ENCODE assay signal across 8 cellular contexts in genomic region chr1:21216835-21217811, GRCh38. TPM values are rescaled to one million over a fixed set of nuclear protein-coding genes. Genes with fewer than 3 reads are reported as not detected.
DNase-seq lines count a peak whose midpoint lies in the region; ATAC-seq and TF ChIP-seq lines count a peak whose summit lies in the region.

No MANE protein-coding gene starts in this region.

- no peaks in the 10 kb centered on the region for H3K9me3 Mint-ChIP-seq in WTC11

- no peaks in the 10 kb centered on the region for H3K27me3 Mint-ChIP-seq in WTC11 (ENCODE audit: low read depth)

- no peaks in the 10 kb centered on the region for H3K79me2 ChIP-seq in mammary epithelial cell (ENCODE audit: insufficient read depth, low read length)

- H3K4me2 ChIP-seq in mammary epithelial cell (ENCODE audit: insufficient read depth, low read depth, low read length) = no peak overlapping the region

- CTCF ChIA-PET in WTC11 (lab: Charles Lee) = interaction anchor here (0.6 to 3.9 kb wide), 55 partner anchors 8 to 744 kb away, joined by 3 to 77 read pairs (median 6); partner anchors contain the start of gene KIF17
- CTCF ChIA-PET in mammary epithelial cell (lab: Charles Lee; ENCODE audit: low non-redundant PET) = no interaction called here

- in situ Hi-C loops in mammary epithelial cell (cut with MboI; ENCODE audit: low sequenced_read_pairs in 2 of 2) = no loop called here

- H3K4me1 ChIP-seq in mammary epithelial cell (ENCODE audit: insufficient read depth, low read length) (peaks cover 2% of the 10 kb centered on the region), lower lobe of right lung (no peaks in the 10 kb centered on the region)

- H3K36me3 ChIP-seq in mammary epithelial cell (ENCODE audit: insufficient read depth, low read length) = no peaks in the 10 kb centered on the region
- H3K36me3 ChIP-seq in lower lobe of right lung = peaks cover 45% of the 10 kb centered on the region

- H3K27me3 ChIP-seq in mammary epithelial cell (ENCODE audit: insufficient read depth, low read length) (no peaks in the 10 kb centered on the region), lower lobe of right lung (ENCODE audit: low read depth) (no peaks in the 10 kb centered on the region)

- no peak overlapping the region for H3K4me3 ChIP-seq in mammary epithelial cell (replicated peaks in 1 of 3; ENCODE audit: insufficient read depth in 1 of 3, low read depth in 2 of 3, low read length in 3 of 3)
- H3K4me3 ChIP-seq in lower lobe of right lung = no peak overlapping the region

- BruUV-seq in mammary epithelial cell (replicated peaks; lab: Mats Ljungman, UMichigan) = no TSS peak

- POLR2A ChIA-PET in WTC11 (lab: Charles Lee) = no interaction called here

- no peaks in the 10 kb centered on the region for H3K9me3 ChIP-seq in mammary epithelial cell (replicated peaks; ENCODE audit: insufficient read depth, low read length)
- H3K9me3 ChIP-seq in lower lobe of right lung = no peaks in the 10 kb centered on the region

- H3K4me1 Mint-ChIP-seq in WTC11 = peaks cover 7% of the 10 kb centered on the region; the same call in 1 of the 2 replicates

- H4K20me1 ChIP-seq in mammary epithelial cell (ENCODE audit: insufficient read depth, low read length) = no peaks in the 10 kb centered on the region

- H3K27ac ChIP-seq in mammary epithelial cell (ENCODE audit: insufficient read depth, low read depth, low read length) (no peak overlapping the region), lower lobe of right lung (no peak overlapping the region)

- H3K9ac ChIP-seq in mammary epithelial cell (ENCODE audit: insufficient read depth, low read length) = no peak overlapping the region

- H3K36me3 Mint-ChIP-seq in WTC11 = peaks cover 3% of the 10 kb centered on the region

- intact Hi-C loops in mammary epithelial cell (cut with micrococcal nuclease) (loop anchor here (1.0 kb wide), 1 partner anchor 151 kb away; no protein-coding TSS in a partner anchor), lower lobe of right lung (cut with DNase I) (no loop called here)

- H3K4me3 Mint-ChIP-seq in WTC11 = no peak overlapping the region

- dilution Hi-C loops in mammary epithelial cell (cut with HindIII; ENCODE audit: low sequenced_read_pairs) = no loop called here

- peak; percentile 76 for TF ChIP-seq CTCF in WTC11 (IDR thresholded peaks at IDR 0.05)
- peak; percentile 75 to 76 for TF ChIP-seq CTCF in mammary epithelial cell (conservative IDR thresholded peaks at IDR 0.05 in 1 of 2, IDR thresholded peaks at IDR 0.05 in 1 of 2; ENCODE audit: extremely low read depth in 1 of 2, insufficient read depth in 1 of 2, low read depth in 1 of 2, low read length in 2 of 2)
- peak; percentile 70 for TF ChIP-seq CTCF in lower lobe of right lung (IDR thresholded peaks at IDR 0.05)

- peak; percentile 57 for DNase-seq in Daoy (ENCODE audit: low read depth)
- peak; percentile 17 to 43 for DNase-seq in Kasumi-1 (lab: John Stamatoyannopoulos, UW)
- DNase-seq in WTC11 (ENCODE audit: low spot score) = peak; percentile 81
- peak; percentile 61 for DNase-seq in mammary epithelial cell
- DNase-seq in lower lobe of right lung = peak; percentile 58
- peak; percentile 40 to 46 for DNase-seq in stimulated activated CD8-positive, alpha-beta memory T cell treated with anti-CD3 and anti-CD28 coated beads, Interleukin-15, amount 100 ng/mL, for 48 hours (ENCODE audit: low read depth in 2 of 2)
- no peak for DNase-seq in occipital lobe (lab: John Stamatoyannopoulos, UW)

- 71% methylated on average over 9 of the region's 19 CpGs for WGBS in mammary epithelial cell (ENCODE audit: low coverage, missing lambda C conversion rate)

- ATAC-seq in WTC11 (peak; percentile 34), lower lobe of right lung (peak; percentile 57), HG02884 (IDR thresholded peaks at IDR 0.05; ENCODE audit: unreplicated experiment) (no peak)

- H2AFZ ChIP-seq in mammary epithelial cell (ENCODE audit: low read depth, low read length) = no peak overlapping the region

- no peak overlapping the region for H3K27ac Mint-ChIP-seq in WTC11

TF ChIP-seq in WTC11, 78 proteins besides CTCF, POLR2A, EP300 and RAD21:
- TF ChIP-seq, protein P1, sequence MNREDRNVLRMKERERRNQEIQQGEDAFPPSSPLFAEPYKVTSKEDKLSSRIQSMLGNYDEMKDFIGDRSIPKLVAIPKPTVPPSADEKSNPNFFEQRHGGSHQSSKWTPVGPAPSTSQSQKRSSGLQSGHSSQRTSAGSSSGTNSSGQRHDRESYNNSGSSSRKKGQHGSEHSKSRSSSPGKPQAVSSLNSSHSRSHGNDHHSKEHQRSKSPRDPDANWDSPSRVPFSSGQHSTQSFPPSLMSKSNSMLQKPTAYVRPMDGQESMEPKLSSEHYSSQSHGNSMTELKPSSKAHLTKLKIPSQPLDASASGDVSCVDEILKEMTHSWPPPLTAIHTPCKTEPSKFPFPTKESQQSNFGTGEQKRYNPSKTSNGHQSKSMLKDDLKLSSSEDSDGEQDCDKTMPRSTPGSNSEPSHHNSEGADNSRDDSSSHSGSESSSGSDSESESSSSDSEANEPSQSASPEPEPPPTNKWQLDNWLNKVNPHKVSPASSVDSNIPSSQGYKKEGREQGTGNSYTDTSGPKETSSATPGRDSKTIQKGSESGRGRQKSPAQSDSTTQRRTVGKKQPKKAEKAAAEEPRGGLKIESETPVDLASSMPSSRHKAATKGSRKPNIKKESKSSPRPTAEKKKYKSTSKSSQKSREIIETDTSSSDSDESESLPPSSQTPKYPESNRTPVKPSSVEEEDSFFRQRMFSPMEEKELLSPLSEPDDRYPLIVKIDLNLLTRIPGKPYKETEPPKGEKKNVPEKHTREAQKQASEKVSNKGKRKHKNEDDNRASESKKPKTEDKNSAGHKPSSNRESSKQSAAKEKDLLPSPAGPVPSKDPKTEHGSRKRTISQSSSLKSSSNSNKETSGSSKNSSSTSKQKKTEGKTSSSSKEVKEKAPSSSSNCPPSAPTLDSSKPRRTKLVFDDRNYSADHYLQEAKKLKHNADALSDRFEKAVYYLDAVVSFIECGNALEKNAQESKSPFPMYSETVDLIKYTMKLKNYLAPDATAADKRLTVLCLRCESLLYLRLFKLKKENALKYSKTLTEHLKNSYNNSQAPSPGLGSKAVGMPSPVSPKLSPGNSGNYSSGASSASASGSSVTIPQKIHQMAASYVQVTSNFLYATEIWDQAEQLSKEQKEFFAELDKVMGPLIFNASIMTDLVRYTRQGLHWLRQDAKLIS (CRISPR knock-in tag; IDR thresholded peaks at IDR 0.05; ENCODE audit: borderline replicate concordance) = no peak
- TF ChIP-seq, protein P2, sequence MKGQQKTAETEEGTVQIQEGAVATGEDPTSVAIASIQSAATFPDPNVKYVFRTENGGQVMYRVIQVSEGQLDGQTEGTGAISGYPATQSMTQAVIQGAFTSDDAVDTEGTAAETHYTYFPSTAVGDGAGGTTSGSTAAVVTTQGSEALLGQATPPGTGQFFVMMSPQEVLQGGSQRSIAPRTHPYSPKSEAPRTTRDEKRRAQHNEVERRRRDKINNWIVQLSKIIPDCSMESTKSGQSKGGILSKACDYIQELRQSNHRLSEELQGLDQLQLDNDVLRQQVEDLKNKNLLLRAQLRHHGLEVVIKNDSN (CRISPR knock-in tag; IDR thresholded peaks at IDR 0.05) = 0 out of 2 replicates have a peak, but pooled peaks have one; percentile 15
TF ChIP-seq in WTC11: peak in this region for 1.

RNA-seq across cellular contexts. Expression of gene EIF4G3, which starts 40.4 kb away (rescaled TPM):
- 31.3 and 33.9 TPM in 2 replicates for total RNA-seq in Daoy (2014; rRNA removed; shearing (Covaris generic))
- total RNA-seq in WTC11 (2021) (76.7 to 78.8 TPM (median 77.7 TPM) in 3 replicates), mammary epithelial cell (10 to 100 TPM; 50.3 to 79.9 TPM), lower lobe of right lung (43.0 TPM), occipital lobe (47.4 TPM)
- 43.6 TPM for polyA plus RNA-seq in mammary epithelial cell
- polyA minus RNA-seq in mammary epithelial cell = 43.9 TPM
